Comparison of ENCODE assay signal across 8 cellular contexts in the genomic region with DNA sequence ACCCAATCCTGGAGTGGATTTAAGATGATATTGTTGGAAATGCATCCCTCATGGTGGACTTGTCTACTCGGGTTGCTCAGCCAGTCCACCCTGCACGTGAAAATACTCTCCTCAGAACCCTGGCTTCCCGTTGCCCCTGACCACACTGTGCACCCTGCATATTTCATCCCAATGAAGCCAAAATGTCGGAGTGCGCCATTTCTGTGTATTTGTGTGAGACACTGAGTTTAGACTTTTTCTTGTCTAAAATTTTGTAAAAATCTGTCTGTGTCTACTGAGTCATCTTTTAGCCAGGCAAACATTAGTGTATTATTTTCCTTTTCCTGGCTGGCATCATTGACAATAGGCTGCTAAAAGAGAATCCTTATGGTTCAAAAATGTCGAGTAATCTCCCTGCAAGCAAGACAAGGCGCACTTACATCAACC. TPM values are rescaled to one million over a fixed set of nuclear protein-coding genes. Genes with fewer than 3 reads are reported as not detected.
DNase-seq lines count a peak whose midpoint lies in the region; ATAC-seq and TF ChIP-seq lines count a peak whose summit lies in the region.

No MANE protein-coding gene starts in this region.

- DNase-seq in heart right ventricle (no peak), Right ventricle myocardium inferior (ENCODE audit: missing footprints) (no peak), NCI-H1417 treated with DMSO at 0.1 percent for 48 hours (lab: John Stamatoyannopoulos, UW) (peak; percentile 69), breast epithelium (ENCODE audit: low spot score in 2 of 2) (no peak), GM13977 (ENCODE audit: low spot score) (no peak)

- ATAC-seq in heart right ventricle (no peak), Right ventricle myocardium inferior (no peak), GM21515 (IDR thresholded peaks at IDR 0.05; ENCODE audit: unreplicated experiment) (no peak), HG03025 (IDR thresholded peaks at IDR 0.05; ENCODE audit: low FRiP score, unreplicated experiment) (no peak)

- H3K9ac ChIP-seq in mucosa of stomach (ENCODE audit: low read length), result peak overlapping the region; percentile 74

- intact Hi-C loops in heart right ventricle (cut with DNase I), result no loop called here
- intact Hi-C loops in Right ventricle myocardium inferior (cut with DNase I), result loop anchor here (5.0 kb wide), 1 partner anchor 67 kb away; no protein-coding TSS in a partner anchor
- intact Hi-C loops in breast epithelium (cut with DNase I; ENCODE audit: low total_unique reads), result no loop called here

- no peak for TF ChIP-seq CTCF in heart right ventricle (IDR thresholded peaks at IDR 0.05)
- TF ChIP-seq CTCF in breast epithelium (IDR thresholded peaks at IDR 0.05), result no peak
- TF ChIP-seq CTCF in GM13977 (IDR thresholded peaks at IDR 0.05; ENCODE audit: extremely low read depth, insufficient read depth, missing control alignments), result no peak

- H3K27me3 ChIP-seq in heart right ventricle (no peaks in the 10 kb centered on the region), breast epithelium (no peaks in the 10 kb centered on the region), mucosa of stomach (ENCODE audit: control insufficient read depth, insufficient read depth, low read length) (no peaks in the 10 kb centered on the region)

- H3K4me1 ChIP-seq in heart right ventricle (peaks cover 0 to 55% (median 33%) of the 10 kb centered on the region in 9 donors), breast epithelium (peaks cover 0 to 12% of the 10 kb centered on the region in 2 donors), mucosa of stomach (ENCODE audit: control insufficient read depth, insufficient read depth, low read length) (peaks cover 20% of the 10 kb centered on the region)

- no peaks in the 10 kb centered on the region for H3K9me3 ChIP-seq in heart right ventricle
- no peaks in the 10 kb centered on the region for H3K9me3 ChIP-seq in breast epithelium
- H3K9me3 ChIP-seq in mucosa of stomach (ENCODE audit: control insufficient read depth, low read length), result no peaks in the 10 kb centered on the region

- H3K27ac ChIP-seq in heart right ventricle, result peak overlapping the region in 6 of 10 donors; percentile 2 to 95 (median 90)
- peak overlapping the region; percentile 88 to 93 for H3K27ac ChIP-seq in breast epithelium

- H3K4me3 ChIP-seq in heart right ventricle (peak overlapping the region in 8 of 10 donors; percentile 61 to 95 (median 88)), breast epithelium (peak overlapping the region; percentile 70 to 90 (median 89)), mucosa of stomach (ENCODE audit: low read length) (no peak overlapping the region)

- TF ChIP-seq POLR2A in breast epithelium (IDR thresholded peaks at IDR 0.05), result no peak

- in situ Hi-C loops in GM13977 (cut with MboI; ENCODE audit: low pct_unique_long_range_greater_than_20kb, low sequenced_read_pairs, unreplicated experiment), result no loop called here

- peaks cover 0 to 50% (median 19%) of the 10 kb centered on the region in 9 donors for H3K36me3 ChIP-seq in heart right ventricle
- peaks cover 5% of the 10 kb centered on the region for H3K36me3 ChIP-seq in breast epithelium
- peaks cover 11% of the 10 kb centered on the region for H3K36me3 ChIP-seq in mucosa of stomach (ENCODE audit: control insufficient read depth, insufficient read depth, low read length)

- WGBS in heart right ventricle, 2 donors, result 54 to 57% methylated on average over 7 of the region's 7 CpGs

RNA-seq across cellular contexts. Expression of a gene that starts 0.5 kb away (rescaled TPM):
- total RNA-seq in heart right ventricle (10 to 100 TPM; 13.9 to 30.8 (median 23.6) TPM), Right ventricle myocardium inferior (14.9 TPM), breast epithelium (10 to 100 TPM; 12.1 to 19.3 (median 19.2) TPM)
- polyA plus RNA-seq in heart right ventricle, result 10 to 100 TPM in 1 of 2 donors, 1 to 10 TPM in 1; 6.6 to 15.7 TPM
